In genomic region chr1:174274452-174274851, GRCh38 we compare ENCODE assay signal across 25 cellular contexts.
"Had no signal": no experiment of that assay in that cellular context is flagged by ENCODE, and none has a peak within 500 bp of the region (broad histone marks: within the 10 kb centered on the region; RNA-seq: fewer than 3 reads in every experiment).

No MANE protein-coding gene starts in this region.

- H3K36me3 ChIP-seq: brain microvascular endothelial cell, prostate gland had no signal

- H3K4me3 ChIP-seq: prostate gland, spleen, testis, upper lobe of left lung had no signal

- H3K4me1 Mint-ChIP-seq: activated naive CD8-positive, alpha-beta T cell treated with anti-CD3 and anti-CD28 coated beads, Interleukin-2, amount 50 U/mL, for 24 hours; natural killer cell had no signal

- H3K9me3 Mint-ChIP-seq: activated naive CD8-positive, alpha-beta T cell treated with anti-CD3 and anti-CD28 coated beads, Interleukin-2, amount 50 U/mL, for 24 hours; natural killer cell had no signal

- DNase-seq: activated CD4-positive, alpha-beta T cell treated with anti-CD3 and anti-CD28 coated beads for 4 hours; activated CD4-positive, alpha-beta T cell treated with anti-CD3 and anti-CD28 coated beads, Interleukin-2, amount 50 U/mL, for 48 hours; activated CD4-positive, CD25-positive, alpha-beta regulatory T cell; activated CD8-positive, alpha-beta memory T cell treated with anti-CD3 and anti-CD28 coated beads, Interleukin-2, amount 10 ng/mL, durations not matched to agents 7 days and 5 days; activated effector memory CD4-positive, alpha-beta T cell treated with anti-CD3 and anti-CD28 coated beads, Interleukin-2, amount 50 U/mL, for 16 hours; activated naive CD4-positive, alpha-beta T cell treated with anti-CD3 and anti-CD28 coated beads, Interleukin-2, amount 50 U/mL, for 16 hours; activated naive CD8-positive, alpha-beta T cell treated with anti-CD3 and anti-CD28 coated beads, Interleukin-2, amount 50 U/mL, for 24 hours; activated T-cell treated with anti-CD3 and anti-CD28 coated beads for 4 hours; anterior cingulate cortex; brain microvascular endothelial cell; caudate nucleus; dermis blood vessel endothelial cell; effector CD8-positive, alpha-beta T cell; hippocampal formation; left ventricle myocardium superior; mammary epithelial cell; midbrain; natural killer cell; spleen; stimulated activated CD4-positive, alpha-beta T cell treated with anti-CD3 and anti-CD28 coated beads, Interleukin-4, amount 100 ng/mL, for 1 hour; stimulated activated naive CD4-positive, alpha-beta T cell; T-helper 17 cell; testis; upper lobe of left lung had no signal

- H3K27me3 Mint-ChIP-seq: activated CD8-positive, alpha-beta memory T cell treated with anti-CD3 and anti-CD28 coated beads, Interleukin-2, amount 10 ng/mL, durations not matched to agents 7 days and 5 days; activated naive CD8-positive, alpha-beta T cell treated with anti-CD3 and anti-CD28 coated beads, Interleukin-2, amount 50 U/mL, for 24 hours; T-helper 17 cell had no signal

- H3K27me3 ChIP-seq: brain microvascular endothelial cell, spleen, testis, upper lobe of left lung had no signal

- H3K4me3 Mint-ChIP-seq: activated CD8-positive, alpha-beta memory T cell treated with anti-CD3 and anti-CD28 coated beads, Interleukin-2, amount 10 ng/mL, durations not matched to agents 7 days and 5 days; activated naive CD8-positive, alpha-beta T cell treated with anti-CD3 and anti-CD28 coated beads, Interleukin-2, amount 50 U/mL, for 24 hours; natural killer cell; T-helper 17 cell had no signal

- H3K9me3 ChIP-seq: prostate gland, spleen, testis, upper lobe of left lung had no signal

- H3K36me3 Mint-ChIP-seq: natural killer cell had no signal

- H3K27ac ChIP-seq: brain microvascular endothelial cell, prostate gland, spleen, testis, upper lobe of left lung had no signal

- H3K27ac Mint-ChIP-seq: activated CD8-positive, alpha-beta memory T cell treated with anti-CD3 and anti-CD28 coated beads, Interleukin-2, amount 10 ng/mL, durations not matched to agents 7 days and 5 days; activated naive CD8-positive, alpha-beta T cell treated with anti-CD3 and anti-CD28 coated beads, Interleukin-2, amount 50 U/mL, for 24 hours; natural killer cell; T-helper 17 cell had no signal

- H3K4me1 ChIP-seq: prostate gland, spleen, testis, upper lobe of left lung had no signal

- ATAC-seq: activated CD8-positive, alpha-beta memory T cell treated with anti-CD3 and anti-CD28 coated beads, Interleukin-2, amount 10 ng/mL, durations not matched to agents 7 days and 5 days; activated naive CD8-positive, alpha-beta T cell treated with anti-CD3 and anti-CD28 coated beads, Interleukin-2, amount 50 U/mL, for 24 hours; left ventricle myocardium superior; natural killer cell; T-helper 17 cell had no signal
